1 cellular context compared by ENCODE assay signal in the genomic region with DNA sequence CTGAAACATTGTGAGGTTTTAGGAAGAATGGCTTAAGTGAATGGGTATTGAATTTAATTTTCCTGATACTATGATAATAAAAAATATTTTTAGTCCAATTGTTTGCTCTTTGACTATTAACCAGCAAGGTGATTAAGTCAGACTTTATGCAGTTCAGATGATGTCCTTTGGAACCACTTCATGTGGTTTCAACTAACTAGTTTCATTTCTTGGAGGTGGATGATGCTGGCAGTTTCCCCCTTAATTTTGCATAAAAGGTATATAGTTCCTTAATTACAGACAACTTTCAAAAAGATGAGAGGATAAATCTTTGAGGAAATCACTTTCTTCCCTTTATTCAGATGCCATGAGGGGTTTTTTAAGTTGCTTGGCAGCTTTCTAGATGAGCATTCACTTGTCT.
TF ChIP-seq lines count a peak whose summit lies in the region.

No MANE protein-coding gene starts in this region.

TF ChIP-seq in GM23338, 12 proteins besides CTCF, POLR2A, EP300 and RAD21 (continued from another document):
- TF ChIP-seq, protein P1, sequence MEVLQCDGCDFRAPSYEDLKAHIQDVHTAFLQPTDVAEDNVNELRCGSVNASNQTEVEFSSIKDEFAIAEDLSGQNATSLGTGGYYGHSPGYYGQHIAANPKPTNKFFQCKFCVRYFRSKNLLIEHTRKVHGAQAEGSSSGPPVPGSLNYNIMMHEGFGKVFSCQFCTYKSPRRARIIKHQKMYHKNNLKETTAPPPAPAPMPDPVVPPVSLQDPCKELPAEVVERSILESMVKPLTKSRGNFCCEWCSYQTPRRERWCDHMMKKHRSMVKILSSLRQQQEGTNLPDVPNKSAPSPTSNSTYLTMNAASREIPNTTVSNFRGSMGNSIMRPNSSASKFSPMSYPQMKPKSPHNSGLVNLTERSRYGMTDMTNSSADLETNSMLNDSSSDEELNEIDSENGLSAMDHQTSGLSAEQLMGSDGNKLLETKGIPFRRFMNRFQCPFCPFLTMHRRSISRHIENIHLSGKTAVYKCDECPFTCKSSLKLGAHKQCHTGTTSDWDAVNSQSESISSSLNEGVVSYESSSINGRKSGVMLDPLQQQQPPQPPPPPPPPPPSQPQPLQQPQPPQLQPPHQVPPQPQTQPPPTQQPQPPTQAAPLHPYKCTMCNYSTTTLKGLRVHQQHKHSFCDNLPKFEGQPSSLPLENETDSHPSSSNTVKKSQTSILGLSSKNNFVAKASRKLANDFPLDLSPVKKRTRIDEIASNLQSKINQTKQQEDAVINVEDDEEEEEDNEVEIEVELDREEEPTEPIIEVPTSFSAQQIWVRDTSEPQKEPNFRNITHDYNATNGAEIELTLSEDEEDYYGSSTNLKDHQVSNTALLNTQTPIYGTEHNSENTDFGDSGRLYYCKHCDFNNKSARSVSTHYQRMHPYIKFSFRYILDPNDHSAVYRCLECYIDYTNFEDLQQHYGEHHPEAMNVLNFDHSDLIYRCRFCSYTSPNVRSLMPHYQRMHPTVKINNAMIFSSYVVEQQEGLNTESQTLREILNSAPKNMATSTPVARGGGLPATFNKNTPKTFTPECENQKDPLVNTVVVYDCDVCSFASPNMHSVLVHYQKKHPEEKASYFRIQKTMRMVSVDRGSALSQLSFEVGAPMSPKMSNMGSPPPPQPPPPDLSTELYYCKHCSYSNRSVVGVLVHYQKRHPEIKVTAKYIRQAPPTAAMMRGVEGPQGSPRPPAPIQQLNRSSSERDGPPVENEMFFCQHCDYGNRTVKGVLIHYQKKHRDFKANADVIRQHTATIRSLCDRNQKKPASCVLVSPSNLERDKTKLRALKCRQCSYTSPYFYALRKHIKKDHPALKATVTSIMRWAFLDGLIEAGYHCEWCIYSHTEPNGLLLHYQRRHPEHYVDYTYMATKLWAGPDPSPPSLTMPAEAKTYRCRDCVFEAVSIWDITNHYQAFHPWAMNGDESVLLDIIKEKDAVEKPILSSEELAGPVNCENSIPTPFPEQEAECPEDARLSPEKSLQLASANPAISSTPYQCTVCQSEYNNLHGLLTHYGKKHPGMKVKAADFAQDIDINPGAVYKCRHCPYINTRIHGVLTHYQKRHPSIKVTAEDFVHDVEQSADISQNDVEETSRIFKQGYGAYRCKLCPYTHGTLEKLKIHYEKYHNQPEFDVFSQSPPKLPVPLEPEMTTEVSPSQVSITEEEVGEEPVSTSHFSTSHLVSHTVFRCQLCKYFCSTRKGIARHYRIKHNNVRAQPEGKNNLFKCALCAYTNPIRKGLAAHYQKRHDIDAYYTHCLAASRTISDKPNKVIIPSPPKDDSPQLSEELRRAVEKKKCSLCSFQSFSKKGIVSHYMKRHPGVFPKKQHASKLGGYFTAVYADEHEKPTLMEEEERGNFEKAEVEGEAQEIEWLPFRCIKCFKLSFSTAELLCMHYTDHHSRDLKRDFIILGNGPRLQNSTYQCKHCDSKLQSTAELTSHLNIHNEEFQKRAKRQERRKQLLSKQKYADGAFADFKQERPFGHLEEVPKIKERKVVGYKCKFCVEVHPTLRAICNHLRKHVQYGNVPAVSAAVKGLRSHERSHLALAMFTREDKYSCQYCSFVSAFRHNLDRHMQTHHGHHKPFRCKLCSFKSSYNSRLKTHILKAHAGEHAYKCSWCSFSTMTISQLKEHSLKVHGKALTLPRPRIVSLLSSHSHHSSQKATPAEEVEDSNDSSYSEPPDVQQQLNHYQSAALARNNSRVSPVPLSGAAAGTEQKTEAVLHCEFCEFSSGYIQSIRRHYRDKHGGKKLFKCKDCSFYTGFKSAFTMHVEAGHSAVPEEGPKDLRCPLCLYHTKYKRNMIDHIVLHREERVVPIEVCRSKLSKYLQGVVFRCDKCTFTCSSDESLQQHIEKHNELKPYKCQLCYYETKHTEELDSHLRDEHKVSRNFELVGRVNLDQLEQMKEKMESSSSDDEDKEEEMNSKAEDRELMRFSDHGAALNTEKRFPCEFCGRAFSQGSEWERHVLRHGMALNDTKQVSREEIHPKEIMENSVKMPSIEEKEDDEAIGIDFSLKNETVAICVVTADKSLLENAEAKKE (CRISPR knock-in tag; IDR thresholded peaks at IDR 0.05), result no peak
- TF ChIP-seq STAT1 (IDR thresholded peaks at IDR 0.05; ENCODE audit: unreplicated experiment), result no peak
